5 cellular contexts compared by ENCODE assay signal in the genomic region with DNA sequence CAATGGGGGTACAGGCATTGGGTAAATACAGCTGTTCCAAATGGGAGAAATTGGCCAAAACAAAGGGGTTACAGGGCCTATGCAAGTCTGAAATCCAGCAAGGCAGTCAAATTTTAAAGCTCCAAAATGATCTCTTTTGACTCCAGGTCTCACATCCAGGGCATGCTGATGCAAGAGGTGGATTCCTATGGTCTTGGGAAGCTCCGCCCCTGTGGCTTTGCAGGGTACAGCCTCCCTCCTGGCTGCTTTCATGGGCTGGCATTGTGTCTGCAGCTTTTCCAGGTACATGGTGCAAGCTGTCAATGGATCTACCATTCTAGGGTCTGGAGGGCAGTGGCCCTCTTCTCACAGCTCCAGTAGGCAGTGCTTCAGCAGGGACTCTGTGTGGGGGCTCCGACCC. TPM values are rescaled to one million over a fixed set of nuclear protein-coding genes. Genes with fewer than 3 reads are reported as not detected.
"Had no signal": no experiment of that assay in that cellular context is flagged by ENCODE, and none has a peak within 500 bp of the region (broad histone marks: within the 10 kb centered on the region; RNA-seq: fewer than 3 reads in every experiment).

No MANE protein-coding gene starts in this region.

RNA-seq across cellular contexts. Expression of a gene that starts 22.6 kb away (rescaled TPM):
- total RNA-seq: natural killer cell treated with Interleukin-12 subunit alpha and Interleukin-12 subunit beta and Interleukin-15 and Interleukin-18, amount 100 ng/mL, for 72 hours; neural crest cell; osteocyte; pulmonary artery endothelial cell; smooth muscle cell had no signal
- polyA plus RNA-seq: smooth muscle cell had no signal
